1 cellular context compared by ENCODE assay signal in the genomic region with DNA sequence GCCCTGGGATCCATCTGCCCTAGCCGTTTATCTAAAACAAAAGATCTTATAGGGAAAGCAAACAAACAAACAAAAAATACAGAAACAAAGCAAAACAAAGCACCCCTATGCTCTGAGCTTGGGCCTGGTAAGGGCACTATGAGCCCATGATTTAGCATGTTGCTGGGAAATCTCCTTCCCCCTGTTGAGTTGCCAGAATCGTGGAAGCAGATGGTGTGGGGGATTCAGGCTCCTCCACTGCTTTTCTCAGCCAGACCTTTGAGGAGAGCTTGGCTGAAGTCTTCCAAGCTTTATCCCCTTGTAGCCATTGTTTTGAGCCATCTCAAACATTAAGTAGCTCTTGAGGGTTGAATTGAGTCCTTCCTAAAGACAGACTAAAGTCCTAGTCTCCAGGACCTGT.
TF ChIP-seq lines count a peak whose summit lies in the region.

No MANE protein-coding gene starts in this region.

TF ChIP-seq in K562, 482 proteins besides CTCF, POLR2A, EP300 and RAD21 (continued from another document):
- TF ChIP-seq, protein P1, sequence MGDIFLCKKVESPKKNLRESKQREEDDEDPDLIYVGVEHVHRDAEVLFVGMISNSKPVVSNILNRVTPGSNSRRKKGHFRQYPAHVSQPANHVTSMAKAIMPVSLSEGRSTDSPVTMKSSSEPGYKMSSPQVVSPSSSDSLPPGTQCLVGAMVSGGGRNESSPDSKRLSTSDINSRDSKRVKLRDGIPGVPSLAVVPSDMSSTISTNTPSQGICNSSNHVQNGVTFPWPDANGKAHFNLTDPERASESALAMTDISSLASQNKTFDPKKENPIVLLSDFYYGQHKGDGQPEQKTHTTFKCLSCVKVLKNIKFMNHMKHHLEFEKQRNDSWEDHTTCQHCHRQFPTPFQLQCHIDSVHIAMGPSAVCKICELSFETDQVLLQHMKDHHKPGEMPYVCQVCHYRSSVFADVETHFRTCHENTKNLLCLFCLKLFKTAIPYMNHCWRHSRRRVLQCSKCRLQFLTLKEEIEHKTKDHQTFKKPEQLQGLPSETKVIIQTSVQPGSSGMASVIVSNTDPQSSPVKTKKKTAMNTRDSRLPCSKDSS (IDR thresholded peaks at IDR 0.05; ENCODE audit: low read depth, partially characterized antibody), result no peak
- TF ChIP-seq, protein P2, sequence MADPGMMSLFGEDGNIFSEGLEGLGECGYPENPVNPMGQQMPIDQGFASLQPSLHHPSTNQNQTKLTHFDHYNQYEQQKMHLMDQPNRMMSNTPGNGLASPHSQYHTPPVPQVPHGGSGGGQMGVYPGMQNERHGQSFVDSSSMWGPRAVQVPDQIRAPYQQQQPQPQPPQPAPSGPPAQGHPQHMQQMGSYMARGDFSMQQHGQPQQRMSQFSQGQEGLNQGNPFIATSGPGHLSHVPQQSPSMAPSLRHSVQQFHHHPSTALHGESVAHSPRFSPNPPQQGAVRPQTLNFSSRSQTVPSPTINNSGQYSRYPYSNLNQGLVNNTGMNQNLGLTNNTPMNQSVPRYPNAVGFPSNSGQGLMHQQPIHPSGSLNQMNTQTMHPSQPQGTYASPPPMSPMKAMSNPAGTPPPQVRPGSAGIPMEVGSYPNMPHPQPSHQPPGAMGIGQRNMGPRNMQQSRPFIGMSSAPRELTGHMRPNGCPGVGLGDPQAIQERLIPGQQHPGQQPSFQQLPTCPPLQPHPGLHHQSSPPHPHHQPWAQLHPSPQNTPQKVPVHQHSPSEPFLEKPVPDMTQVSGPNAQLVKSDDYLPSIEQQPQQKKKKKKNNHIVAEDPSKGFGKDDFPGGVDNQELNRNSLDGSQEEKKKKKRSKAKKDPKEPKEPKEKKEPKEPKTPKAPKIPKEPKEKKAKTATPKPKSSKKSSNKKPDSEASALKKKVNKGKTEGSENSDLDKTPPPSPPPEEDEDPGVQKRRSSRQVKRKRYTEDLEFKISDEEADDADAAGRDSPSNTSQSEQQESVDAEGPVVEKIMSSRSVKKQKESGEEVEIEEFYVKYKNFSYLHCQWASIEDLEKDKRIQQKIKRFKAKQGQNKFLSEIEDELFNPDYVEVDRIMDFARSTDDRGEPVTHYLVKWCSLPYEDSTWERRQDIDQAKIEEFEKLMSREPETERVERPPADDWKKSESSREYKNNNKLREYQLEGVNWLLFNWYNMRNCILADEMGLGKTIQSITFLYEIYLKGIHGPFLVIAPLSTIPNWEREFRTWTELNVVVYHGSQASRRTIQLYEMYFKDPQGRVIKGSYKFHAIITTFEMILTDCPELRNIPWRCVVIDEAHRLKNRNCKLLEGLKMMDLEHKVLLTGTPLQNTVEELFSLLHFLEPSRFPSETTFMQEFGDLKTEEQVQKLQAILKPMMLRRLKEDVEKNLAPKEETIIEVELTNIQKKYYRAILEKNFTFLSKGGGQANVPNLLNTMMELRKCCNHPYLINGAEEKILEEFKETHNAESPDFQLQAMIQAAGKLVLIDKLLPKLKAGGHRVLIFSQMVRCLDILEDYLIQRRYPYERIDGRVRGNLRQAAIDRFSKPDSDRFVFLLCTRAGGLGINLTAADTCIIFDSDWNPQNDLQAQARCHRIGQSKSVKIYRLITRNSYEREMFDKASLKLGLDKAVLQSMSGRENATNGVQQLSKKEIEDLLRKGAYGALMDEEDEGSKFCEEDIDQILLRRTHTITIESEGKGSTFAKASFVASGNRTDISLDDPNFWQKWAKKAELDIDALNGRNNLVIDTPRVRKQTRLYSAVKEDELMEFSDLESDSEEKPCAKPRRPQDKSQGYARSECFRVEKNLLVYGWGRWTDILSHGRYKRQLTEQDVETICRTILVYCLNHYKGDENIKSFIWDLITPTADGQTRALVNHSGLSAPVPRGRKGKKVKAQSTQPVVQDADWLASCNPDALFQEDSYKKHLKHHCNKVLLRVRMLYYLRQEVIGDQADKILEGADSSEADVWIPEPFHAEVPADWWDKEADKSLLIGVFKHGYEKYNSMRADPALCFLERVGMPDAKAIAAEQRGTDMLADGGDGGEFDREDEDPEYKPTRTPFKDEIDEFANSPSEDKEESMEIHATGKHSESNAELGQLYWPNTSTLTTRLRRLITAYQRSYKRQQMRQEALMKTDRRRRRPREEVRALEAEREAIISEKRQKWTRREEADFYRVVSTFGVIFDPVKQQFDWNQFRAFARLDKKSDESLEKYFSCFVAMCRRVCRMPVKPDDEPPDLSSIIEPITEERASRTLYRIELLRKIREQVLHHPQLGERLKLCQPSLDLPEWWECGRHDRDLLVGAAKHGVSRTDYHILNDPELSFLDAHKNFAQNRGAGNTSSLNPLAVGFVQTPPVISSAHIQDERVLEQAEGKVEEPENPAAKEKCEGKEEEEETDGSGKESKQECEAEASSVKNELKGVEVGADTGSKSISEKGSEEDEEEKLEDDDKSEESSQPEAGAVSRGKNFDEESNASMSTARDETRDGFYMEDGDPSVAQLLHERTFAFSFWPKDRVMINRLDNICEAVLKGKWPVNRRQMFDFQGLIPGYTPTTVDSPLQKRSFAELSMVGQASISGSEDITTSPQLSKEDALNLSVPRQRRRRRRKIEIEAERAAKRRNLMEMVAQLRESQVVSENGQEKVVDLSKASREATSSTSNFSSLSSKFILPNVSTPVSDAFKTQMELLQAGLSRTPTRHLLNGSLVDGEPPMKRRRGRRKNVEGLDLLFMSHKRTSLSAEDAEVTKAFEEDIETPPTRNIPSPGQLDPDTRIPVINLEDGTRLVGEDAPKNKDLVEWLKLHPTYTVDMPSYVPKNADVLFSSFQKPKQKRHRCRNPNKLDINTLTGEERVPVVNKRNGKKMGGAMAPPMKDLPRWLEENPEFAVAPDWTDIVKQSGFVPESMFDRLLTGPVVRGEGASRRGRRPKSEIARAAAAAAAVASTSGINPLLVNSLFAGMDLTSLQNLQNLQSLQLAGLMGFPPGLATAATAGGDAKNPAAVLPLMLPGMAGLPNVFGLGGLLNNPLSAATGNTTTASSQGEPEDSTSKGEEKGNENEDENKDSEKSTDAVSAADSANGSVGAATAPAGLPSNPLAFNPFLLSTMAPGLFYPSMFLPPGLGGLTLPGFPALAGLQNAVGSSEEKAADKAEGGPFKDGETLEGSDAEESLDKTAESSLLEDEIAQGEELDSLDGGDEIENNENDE (IDR thresholded peaks at IDR 0.05; ENCODE audit: low read depth, low read length), result no peak
TF ChIP-seq in K562: peak in this region for 0.
